In genomic region chr14:91693342-91693741, GRCh38 we compare ENCODE assay signal across 19 cellular contexts. TPM values are rescaled to one million over a fixed set of nuclear protein-coding genes. Genes with fewer than 3 reads are reported as not detected.
A peak's percentile ranks its signal among the peaks of the same experiment; 100 is the strongest.
DNase-seq lines count a peak whose midpoint lies in the region; ATAC-seq and TF ChIP-seq lines count a peak whose summit lies in the region.
"Had no signal": no experiment of that assay in that cellular context is flagged by ENCODE, and none has a peak within 500 bp of the region (broad histone marks: within the 10 kb centered on the region; RNA-seq: fewer than 3 reads in every experiment).

No MANE protein-coding gene starts in this region.

- no peak overlapping the region for H3K9ac ChIP-seq in mammary epithelial cell (ENCODE audit: insufficient read depth, low read length)
- H3K9ac ChIP-seq: neural progenitor cell had no signal

- no peak overlapping the region for H2AFZ ChIP-seq in mammary epithelial cell (ENCODE audit: low read depth, low read length)
- H2AFZ ChIP-seq: neural progenitor cell, PC-9 had no signal

- no peaks in the 10 kb centered on the region for H3K27me3 ChIP-seq in mammary epithelial cell (ENCODE audit: insufficient read depth, low read length)
- H3K27me3 ChIP-seq in SJCRH30 = no peaks in the 10 kb centered on the region
- peaks cover 3% of the 10 kb centered on the region for H3K27me3 ChIP-seq in A673 (replicated peaks; ENCODE audit: insufficient read depth, low read depth, low read length, poor library complexity)
- H3K27me3 ChIP-seq: neural progenitor cell had no signal

- no peaks in the 10 kb centered on the region for H3K36me3 ChIP-seq in mammary epithelial cell (ENCODE audit: insufficient read depth, low read length)
- no peaks in the 10 kb centered on the region for H3K36me3 ChIP-seq in SJCRH30
- H3K36me3 ChIP-seq in A673 (ENCODE audit: insufficient read depth, low read length, poor library complexity, severe bottlenecking) = no peaks in the 10 kb centered on the region
- H3K36me3 ChIP-seq: neural progenitor cell had no signal

- POLR2A ChIA-PET in A673 (lab: Charles Lee; ENCODE audit: low non-redundant PET) = no interaction called here

- CTCF ChIA-PET in mammary epithelial cell (lab: Charles Lee; ENCODE audit: low non-redundant PET) = no interaction called here
- CTCF ChIA-PET in A673 (lab: Charles Lee) = no interaction called here

- no peak overlapping the region for H3K27ac ChIP-seq in mammary epithelial cell (ENCODE audit: insufficient read depth, low read depth, low read length)
- no peak overlapping the region for H3K27ac ChIP-seq in SJCRH30
- H3K27ac ChIP-seq in A673 (ENCODE audit: low read depth, low read length, poor library complexity, severe bottlenecking) = no peak overlapping the region
- H3K27ac ChIP-seq: neural progenitor cell, PC-9 had no signal

- dilution Hi-C loops in mammary epithelial cell (cut with HindIII; ENCODE audit: low sequenced_read_pairs) = no loop called here

- WGBS in mammary epithelial cell (ENCODE audit: low coverage, missing lambda C conversion rate) = 0% methylated on average over 1 of the region's 1 CpG

- H3K79me2 ChIP-seq in mammary epithelial cell (ENCODE audit: insufficient read depth, low read length) = no peaks in the 10 kb centered on the region

- BruUV-seq in mammary epithelial cell (replicated peaks; lab: Mats Ljungman, UMichigan) (no TSS peak), A673 (replicated peaks; lab: Mats Ljungman, UMichigan) (no TSS peak)

- no peak overlapping the region for H3K4me3 ChIP-seq in mammary epithelial cell (replicated peaks in 1 of 3; ENCODE audit: insufficient read depth in 1 of 3, low read depth in 2 of 3, low read length in 3 of 3)
- H3K4me3 ChIP-seq in SJCRH30 = no peak overlapping the region
- H3K4me3 ChIP-seq in A673 (ENCODE audit: low read depth, low read length, poor library complexity, severe bottlenecking) = no peak overlapping the region
- H3K4me3 ChIP-seq: neural progenitor cell, PC-9 had no signal

- H3K4me1 ChIP-seq in mammary epithelial cell (ENCODE audit: insufficient read depth, low read length) (no peaks in the 10 kb centered on the region), SJCRH30 (no peaks in the 10 kb centered on the region), A673 (ENCODE audit: insufficient read depth, low read length, poor library complexity, severe bottlenecking) (no peaks in the 10 kb centered on the region)
- H3K4me1 ChIP-seq: neural progenitor cell had no signal

- H4K20me1 ChIP-seq in mammary epithelial cell (ENCODE audit: insufficient read depth, low read length) = no peaks in the 10 kb centered on the region

- H3K9me3 ChIP-seq in mammary epithelial cell (replicated peaks; ENCODE audit: insufficient read depth, low read length) = no peaks in the 10 kb centered on the region
- no peaks in the 10 kb centered on the region for H3K9me3 ChIP-seq in SJCRH30 (replicated peaks)
- H3K9me3 ChIP-seq in A673 (ENCODE audit: low read depth, low read length, poor library complexity, severe bottlenecking) = no peaks in the 10 kb centered on the region

- no peak for TF ChIP-seq CTCF in mammary epithelial cell (conservative IDR thresholded peaks at IDR 0.05 in 1 of 2, IDR thresholded peaks at IDR 0.05 in 1 of 2; ENCODE audit: extremely low read depth in 1 of 2, insufficient read depth in 1 of 2, low read depth in 1 of 2, low read length in 2 of 2)
- no peak for TF ChIP-seq CTCF in A673 (conservative IDR thresholded peaks at IDR 0.05; ENCODE audit: low read depth, low read length)

- in situ Hi-C loops in mammary epithelial cell (cut with MboI; ENCODE audit: low sequenced_read_pairs in 2 of 2) = no loop called here

- no peak overlapping the region for H3K4me2 ChIP-seq in mammary epithelial cell (ENCODE audit: insufficient read depth, low read depth, low read length)
- H3K4me2 ChIP-seq: neural progenitor cell, PC-9 had no signal

- ATAC-seq in GM18519 (IDR thresholded peaks at IDR 0.05; ENCODE audit: low FRiP score, unreplicated experiment) = no peak
- ATAC-seq: right cardiac atrium, WTC11 had no signal

- DNase-seq in AG08396 (ENCODE audit: low spot score) (peak; percentile 7), HT-29 (ENCODE audit: low spot score) (peak; percentile 63), mammary epithelial cell (peak; percentile 91), kidney tubule cell (ENCODE audit: low spot score) (peak; percentile 62), SJCRH30 (no peak), A673 (ENCODE audit: low spot score) (no peak)
- no peak for DNase-seq in activated CD4-positive, alpha-beta T cell treated with anti-CD3 and anti-CD28 coated beads for 48 hours
- DNase-seq: activated naive CD4-positive, alpha-beta T cell treated with anti-CD3 and anti-CD28 coated beads, Interleukin-2, amount 10 ng/mL, durations not matched to agents 7 days and 5 days; foreskin melanocyte; IMR-90; mesenchymal stem cell; NCI-H510A treated with DMSO at 0.1 percent for 48 hours; right cardiac atrium; stimulated activated CD8-positive, alpha-beta memory T cell treated with anti-CD3 and anti-CD28 coated beads, Interleukin-4, amount 100 ng/mL, for 48 hours had no signal

- intact Hi-C loops in mammary epithelial cell (cut with micrococcal nuclease) = no loop called here
- intact Hi-C loops in A673 (cut with micrococcal nuclease; ENCODE audit: unreplicated experiment) = no loop called here

RNA-seq across cellular contexts. Expression of gene CATSPERB, which starts 38.5 kb away (rescaled TPM):
- total RNA-seq in HT-29 (2014; rRNA removed; shearing (Covaris generic)) = 0.03 and 0.61 TPM in 2 replicates
- total RNA-seq in mammary epithelial cell (1 to 10 TPM in 1 of 2 donors, under 1 TPM in 1; 0.61 to 1.0 TPM), A673 (2021) (not detected in 2 replicates)
- 0.11 TPM for polyA plus RNA-seq in mammary epithelial cell
- not detected for polyA minus RNA-seq in mammary epithelial cell
- total RNA-seq in SJCRH30 (2014; rRNA removed; shearing (Covaris generic)) = not detected in 2 replicates
- total RNA-seq: IMR-90, PC-9 had no signal
- polyA plus RNA-seq: AG04450, IMR-90 had no signal

Comparison
In these comparisons a context has a peak if more than half of its experiments do, and no peak if none do; other contexts are left out.
1. DNase-seq: peak in AG08396 (single experiment), HT-29 (single experiment), mammary epithelial cell (single experiment) and kidney tubule cell (single experiment); none in SJCRH30 (0 of 2), A673 (single experiment) and activated CD4-positive, alpha-beta T cell treated with anti-CD3 and anti-CD28 coated beads for 48 hours (single experiment).